In genomic region chr6:53854843-53855567, GRCh38 we compare ENCODE assay signal across 12 cellular contexts.
DNase-seq lines count a peak whose midpoint lies in the region; ATAC-seq, FAIRE-seq and TF ChIP-seq lines count a peak whose summit lies in the region.
"Had no signal": no experiment of that assay in that cellular context is flagged by ENCODE, and none has a peak within 500 bp of the region (broad histone marks: within the 10 kb centered on the region; RNA-seq: fewer than 3 reads in every experiment).

No MANE protein-coding gene starts in this region.

- H3K9ac ChIP-seq in H1 (replicated peaks in 1 of 4; ENCODE audit: extremely low read depth in 1 of 4, low read depth in 3 of 4, low read length in 3 of 4), result no peak overlapping the region

- no peak overlapping the region for H2BK5ac ChIP-seq in H1 (ENCODE audit: low read depth, low read length)

- no peaks in the 10 kb centered on the region; the same call in 1 of the 2 replicates for H3K79me1 ChIP-seq in H1 (ENCODE audit: low read depth, low read length)

- no peak overlapping the region for H3K23ac ChIP-seq in H1 (ENCODE audit: insufficient read length)

- no peaks in the 10 kb centered on the region for H3K9me3 Mint-ChIP-seq in activated T-cell treated with anti-CD3 and anti-CD28 coated beads, Interleukin-2, amount 50 U/mL, for 24 hours

- DNase-seq in DMS53 (lab: John Stamatoyannopoulos, UW) (peak; percentile 55), H1 (ENCODE audit: low read depth in 1 of 2, low spot score in 2 of 2) (no peak), prostate gland (ENCODE audit: low spot score) (no peak), SJCRH30 (no peak), adrenal gland (no peak)
- no peak for DNase-seq in activated T-cell treated with anti-CD3 and anti-CD28 coated beads, Interleukin-2, amount 50 U/mL, for 24 hours
- DNase-seq: NCI-H2081 treated with DMSO at 0.1 percent for 48 hours had no signal

- H3K4me2 ChIP-seq in H1 (ENCODE audit: insufficient read depth in 1 of 2, low read depth in 2 of 2, low read length in 2 of 2), result no peak overlapping the region

- CTCF ChIA-PET in H1 (lab: Charles Lee; ENCODE audit: partially characterized antibody), result no interaction called here

- POLR2A ChIA-PET in H1 (lab: Charles Lee; ENCODE audit: partially characterized antibody), result no interaction called here

- H2BK20ac ChIP-seq in H1 (ENCODE audit: low read length), result no peak overlapping the region

- no peaks in the 10 kb centered on the region for H3K36me3 Mint-ChIP-seq in activated T-cell treated with anti-CD3 and anti-CD28 coated beads, Interleukin-2, amount 50 U/mL, for 24 hours (ENCODE audit: low read depth)

- H4K91ac ChIP-seq in H1 (replicated peaks; ENCODE audit: insufficient read length, low read length), result no peak overlapping the region

- H3K27ac Mint-ChIP-seq in activated T-cell treated with anti-CD3 and anti-CD28 coated beads, Interleukin-2, amount 50 U/mL, for 24 hours, result no peak overlapping the region

- no peak overlapping the region for H2BK15ac ChIP-seq in H1 (ENCODE audit: low read length)

- H3K14ac ChIP-seq in H1 (ENCODE audit: insufficient read length), result no peak overlapping the region

- H3K27me3 Mint-ChIP-seq in activated T-cell treated with anti-CD3 and anti-CD28 coated beads, Interleukin-2, amount 50 U/mL, for 24 hours, result no peaks in the 10 kb centered on the region

- no peak overlapping the region for H3K4ac ChIP-seq in H1 (replicated peaks; ENCODE audit: insufficient read length, low read depth, low read length)

- no peak for TF ChIP-seq CTCF in H1 (IDR thresholded peaks at IDR 0.05; ENCODE audit: control extremely low read depth in 1 of 3, insufficient read depth in 1 of 3, low read depth in 1 of 3, low read length in 3 of 3)
- TF ChIP-seq CTCF in prostate gland (IDR thresholded peaks at IDR 0.05), result no peak
- TF ChIP-seq CTCF in adrenal gland (IDR thresholded peaks at IDR 0.05), result no peak

- intact Hi-C loops in prostate gland (cut with DNase I), result no loop called here
- intact Hi-C loops in adrenal gland (cut with DNase I), result no loop called here

- TF ChIP-seq EP300 in H1 (IDR thresholded peaks at IDR 0.05; ENCODE audit: borderline replicate concordance in 1 of 2, low read depth in 2 of 2, low read length in 2 of 2), result no peak

- H3K4me3 ChIP-seq in H1 (ENCODE audit: extremely low read depth in 1 of 4, insufficient read depth in 2 of 4, low read depth in 3 of 4, low read length in 4 of 4), result no peak overlapping the region
- no peak overlapping the region for H3K4me3 ChIP-seq in prostate gland
- no peak overlapping the region for H3K4me3 ChIP-seq in SJCRH30
- no peak overlapping the region for H3K4me3 ChIP-seq in adrenal gland
- H3K4me3 ChIP-seq: gastroesophageal sphincter had no signal

- H2AK5ac ChIP-seq in H1 (ENCODE audit: low read depth, low read length), result no peak overlapping the region

- H4K20me1 ChIP-seq in H1 (replicated peaks in 1 of 2; ENCODE audit: control insufficient read depth in 1 of 2, insufficient read depth in 2 of 2, low read length in 2 of 2), result no peaks in the 10 kb centered on the region

- H3K4me3 Mint-ChIP-seq in activated T-cell treated with anti-CD3 and anti-CD28 coated beads, Interleukin-2, amount 50 U/mL, for 24 hours, result no peak overlapping the region

- no peak overlapping the region for H2AFZ ChIP-seq in H1 (ENCODE audit: low read length)

- H3K27me3 ChIP-seq in H1 (replicated peaks in 1 of 4; ENCODE audit: control insufficient read depth in 3 of 4, extremely low read depth in 1 of 4, insufficient read depth in 3 of 4, low read length in 3 of 4), result no peaks in the 10 kb centered on the region
- H3K27me3 ChIP-seq in prostate gland (replicated peaks; ENCODE audit: insufficient read depth), result no peaks in the 10 kb centered on the region
- H3K27me3 ChIP-seq in SJCRH30, result no peaks in the 10 kb centered on the region
- no peaks in the 10 kb centered on the region for H3K27me3 ChIP-seq in adrenal gland
- H3K27me3 ChIP-seq: gastroesophageal sphincter, neutrophil had no signal

- H3K18ac ChIP-seq in H1 (ENCODE audit: extremely low read depth, low read length), result no peak overlapping the region

- 88% methylated on average over 5 of the region's 5 CpGs; no CpG with 5 or more reads in 1 of the 2 experiments for WGBS in H1 (ENCODE audit: extremely low coverage in 1 of 2, insufficient coverage in 1 of 2, insufficient read length in 1 of 2, insufficient replicate concordance in 2 of 2, low coverage in 1 of 2, low lambda C conversion rate in 2 of 2, missing lambda C conversion rate in 1 of 2), 2 experiments
- 74% methylated on average over 5 of the region's 5 CpGs for WGBS in prostate gland
- 80 to 89% (median 84%) methylated on average over 5 of the region's 5 CpGs for WGBS in adrenal gland, 4 donors

- peaks cover 0 to 9% (median 2%) of the 10 kb centered on the region in 4 experiments; a peak in 2 of 7 replicates for H3K4me1 ChIP-seq in H1 (replicated peaks in 1 of 4; ENCODE audit: control insufficient read depth in 3 of 4, insufficient read depth in 4 of 4, low read length in 3 of 4)
- H3K4me1 ChIP-seq in prostate gland (replicated peaks), result no peaks in the 10 kb centered on the region
- no peaks in the 10 kb centered on the region for H3K4me1 ChIP-seq in SJCRH30
- no peaks in the 10 kb centered on the region for H3K4me1 ChIP-seq in adrenal gland (replicated peaks in 1 of 2)

- ATAC-seq in GM19455 (IDR thresholded peaks at IDR 0.05; ENCODE audit: unreplicated experiment) (peak; percentile 61), HG03139 (IDR thresholded peaks at IDR 0.05; ENCODE audit: unreplicated experiment) (peak; percentile 90)
- ATAC-seq: gastroesophageal sphincter had no signal

- H3K79me2 ChIP-seq in H1 (ENCODE audit: control insufficient read depth in 1 of 2, insufficient read depth in 2 of 2, low read length in 2 of 2), result no peaks in the 10 kb centered on the region; a peak in 1 of 4 replicates

- H3K56ac ChIP-seq in H1 (replicated peaks; ENCODE audit: insufficient read length, low read depth, low read length), result no peak overlapping the region

- TF ChIP-seq RAD21 in H1 (IDR thresholded peaks at IDR 0.05 in 1 of 2, conservative IDR thresholded peaks at IDR 0.05 in 1 of 2; ENCODE audit: low read depth in 2 of 2, low read length in 2 of 2), result no peak

- no peak for FAIRE-seq in H1 (lab: Jason Lieb, UNC)

- H2BK12ac ChIP-seq in H1 (ENCODE audit: low read depth, low read length), result no peak overlapping the region

- H3K36me3 ChIP-seq in H1 (ENCODE audit: control insufficient read depth in 2 of 4, insufficient read depth in 4 of 4, low read length in 3 of 4) (no peaks in the 10 kb centered on the region), prostate gland (no peaks in the 10 kb centered on the region), SJCRH30 (no peaks in the 10 kb centered on the region), adrenal gland (replicated peaks in 1 of 2) (no peaks in the 10 kb centered on the region)
- H3K36me3 ChIP-seq: gastroesophageal sphincter, neutrophil had no signal

- H3K23me2 ChIP-seq in H1 (ENCODE audit: low read depth, low read length), result no peaks in the 10 kb centered on the region

- H3K9me3 ChIP-seq in H1 (ENCODE audit: insufficient read depth in 2 of 2, low read depth in 1 of 2, low read length in 1 of 2) (no peaks in the 10 kb centered on the region), prostate gland (no peaks in the 10 kb centered on the region), SJCRH30 (replicated peaks) (no peaks in the 10 kb centered on the region), adrenal gland (replicated peaks in 1 of 3) (no peaks in the 10 kb centered on the region)
- H3K9me3 ChIP-seq: gastroesophageal sphincter, neutrophil had no signal

- no peak overlapping the region for H4K5ac ChIP-seq in H1 (ENCODE audit: insufficient read length, low read depth, low read length)

- no peak overlapping the region for H4K8ac ChIP-seq in H1 (ENCODE audit: extremely low read depth, insufficient read depth, low read length)

- H3K27ac ChIP-seq in H1 (ENCODE audit: low read depth, low read length), result no peak overlapping the region
- no peak overlapping the region for H3K27ac ChIP-seq in prostate gland
- no peak overlapping the region for H3K27ac ChIP-seq in SJCRH30
- no peak overlapping the region for H3K27ac ChIP-seq in adrenal gland
- H3K27ac ChIP-seq: C4-2B, gastroesophageal sphincter, neutrophil had no signal

- TF ChIP-seq POLR2A in H1 (IDR thresholded peaks at IDR 0.05; ENCODE audit: control extremely low read depth in 1 of 2, low read depth in 2 of 2, low read length in 2 of 2) (no peak), prostate gland (IDR thresholded peaks at IDR 0.05) (no peak), adrenal gland (IDR thresholded peaks at IDR 0.05) (no peak)

- H3K4me1 Mint-ChIP-seq in activated T-cell treated with anti-CD3 and anti-CD28 coated beads, Interleukin-2, amount 50 U/mL, for 24 hours (ENCODE audit: low read depth), result peaks cover 11% of the 10 kb centered on the region

- H2BK120ac ChIP-seq in H1 (replicated peaks; ENCODE audit: low read depth, low read length), result no peak overlapping the region

TF ChIP-seq in H1, 55 proteins besides CTCF, POLR2A, EP300 and RAD21:
- TF ChIP-seq SUZ12 (IDR thresholded peaks at IDR 0.05; ENCODE audit: low read length) (no peak), RBBP5 (IDR thresholded peaks at IDR 0.05; ENCODE audit: borderline replicate concordance, low read depth, low read length) (no peak), BACH1 (IDR thresholded peaks at IDR 0.05; ENCODE audit: low read length) (0 out of 2 replicates have a peak, but pooled peaks have one; percentile 12), SRF (IDR thresholded peaks at IDR 0.05; ENCODE audit: low read depth, low read length) (no peak), ATF2 (IDR thresholded peaks at IDR 0.05; ENCODE audit: low read length) (no peak)
TF ChIP-seq in H1: peak in this region for 1.
